8 cellular contexts compared by ENCODE assay signal in the genomic region with DNA sequence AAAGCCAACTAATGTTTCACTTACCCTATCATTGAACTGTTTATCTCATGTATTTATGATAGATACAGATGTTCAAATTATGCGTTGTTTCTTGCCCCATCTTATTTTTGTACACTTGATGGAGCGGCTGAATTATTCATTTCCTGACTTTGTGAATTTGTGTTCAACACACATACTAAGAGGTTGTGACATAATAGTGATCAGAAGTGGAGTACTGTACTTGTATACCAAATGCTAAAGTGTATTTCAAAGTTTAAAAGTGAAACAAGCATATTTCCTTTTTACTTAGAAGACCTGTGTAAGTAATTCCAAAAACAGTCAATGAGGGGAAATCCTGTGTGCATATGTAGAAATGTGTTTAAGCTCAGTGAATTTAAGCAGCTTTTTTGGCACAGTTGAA. TPM values are rescaled to one million over a fixed set of nuclear protein-coding genes. Genes with fewer than 3 reads are reported as not detected.
DNase-seq lines count a peak whose midpoint lies in the region; ATAC-seq and TF ChIP-seq lines count a peak whose summit lies in the region.

No MANE protein-coding gene starts in this region.

- peak overlapping the region; percentile 100 for H3K27ac Mint-ChIP-seq in activated naive CD4-positive, alpha-beta T cell treated with anti-CD3 and anti-CD28 coated beads for 36 hours

- no peaks in the 10 kb centered on the region for H3K9me3 Mint-ChIP-seq in activated naive CD4-positive, alpha-beta T cell treated with anti-CD3 and anti-CD28 coated beads for 36 hours

- intact Hi-C loops in activated naive CD4-positive, alpha-beta T cell treated with anti-CD3 and anti-CD28 coated beads for 36 hours (cut with micrococcal nuclease), result loop anchor here (1.0 to 5.0 kb wide), 8 partner anchors 10 to 334 kb away; no protein-coding TSS in a partner anchor
- intact Hi-C loops in lower leg skin (cut with DNase I; ENCODE audit: low total_unique reads), result loop anchor here (10.0 kb wide), 1 partner anchor 344 kb away; no protein-coding TSS in a partner anchor

- TF ChIP-seq EP300 in tibial nerve (IDR thresholded peaks at IDR 0.05), result no peak

- in situ Hi-C loops in astrocyte of the cerebellum (cut with HindIII; ENCODE audit: low sequenced_read_pairs), result no loop called here

- no peaks in the 10 kb centered on the region for H3K27me3 Mint-ChIP-seq in activated naive CD4-positive, alpha-beta T cell treated with anti-CD3 and anti-CD28 coated beads for 36 hours (ENCODE audit: low read depth)

- CTCF ChIA-PET in activated naive CD4-positive, alpha-beta T cell treated with anti-CD3 and anti-CD28 coated beads for 36 hours (lab: Charles Lee), result interaction anchor here (0.7 to 2.1 kb wide), 9 partner anchors 15 to 378 kb away, joined by 3 to 14 read pairs (median 4); no protein-coding TSS in a partner anchor

- no peak for ATAC-seq in HG02885 (IDR thresholded peaks at IDR 0.05; ENCODE audit: poor library complexity, unreplicated experiment)

- peaks cover 61% of the 10 kb centered on the region for H3K36me3 Mint-ChIP-seq in activated naive CD4-positive, alpha-beta T cell treated with anti-CD3 and anti-CD28 coated beads for 36 hours (ENCODE audit: low read depth)

- TF ChIP-seq POLR2A in lower leg skin (IDR thresholded peaks at IDR 0.05) (no peak), tibial nerve (IDR thresholded peaks at IDR 0.05) (no peak)

- peaks cover 55% of the 10 kb centered on the region for H3K4me1 Mint-ChIP-seq in activated naive CD4-positive, alpha-beta T cell treated with anti-CD3 and anti-CD28 coated beads for 36 hours (ENCODE audit: low read depth)

- WGBS in lower leg skin, 2 donors, result 3 to 6% methylated on average over 2 of the region's 2 CpGs
- WGBS in tibial nerve, 2 donors, result 22 to 35% methylated on average over 2 of the region's 2 CpGs

- peak overlapping the region; percentile 96 for H3K4me3 ChIP-seq in astrocyte of the cerebellum (ENCODE audit: low read depth, low read length)
- H3K4me3 ChIP-seq in lower leg skin (ENCODE audit: low read depth, poor library complexity, severe bottlenecking), result peak overlapping the region; percentile 98
- H3K4me3 ChIP-seq in tibial nerve, result peak overlapping the region; percentile 79 to 100 (median 90)

- H3K27ac ChIP-seq in tibial nerve, result peak overlapping the region; percentile 92 to 100 (median 99)

- no peak for DNase-seq in activated naive CD4-positive, alpha-beta T cell treated with anti-CD3 and anti-CD28 coated beads for 36 hours
- no peak for DNase-seq in activated naive CD4-positive, alpha-beta T cell treated with anti-CD3 and anti-CD28 coated beads, Interleukin-2, amount 50 U/mL, for 16 hours
- DNase-seq in astrocyte of the cerebellum (ENCODE audit: low read depth) (no peak), lower leg skin (ENCODE audit: low spot score in 2 of 2) (no peak), tibial nerve (ENCODE audit: low spot score in 2 of 2) (no peak), anterior cingulate cortex (lab: John Stamatoyannopoulos, UW) (no peak), NCI-H2081 treated with DMSO at 0.1 percent for 48 hours (lab: John Stamatoyannopoulos, UW) (no peak)

- TF ChIP-seq CTCF in astrocyte of the cerebellum (IDR thresholded peaks at IDR 0.05; ENCODE audit: low read depth, low read length, missing control alignments), result no peak
- no peak for TF ChIP-seq CTCF in lower leg skin (IDR thresholded peaks at IDR 0.05)
- no peak for TF ChIP-seq CTCF in tibial nerve (IDR thresholded peaks at IDR 0.05)

- peak overlapping the region; percentile 98 for H3K4me3 Mint-ChIP-seq in activated naive CD4-positive, alpha-beta T cell treated with anti-CD3 and anti-CD28 coated beads for 36 hours

- no peaks in the 10 kb centered on the region for H3K9me3 ChIP-seq in tibial nerve

- peaks cover 0 to 50% (median 6%) of the 10 kb centered on the region in 4 donors for H3K4me1 ChIP-seq in tibial nerve

- peaks cover 10 to 42% (median 21%) of the 10 kb centered on the region in 3 donors for H3K36me3 ChIP-seq in tibial nerve

- no peaks in the 10 kb centered on the region for H3K27me3 ChIP-seq in tibial nerve

RNA-seq across cellular contexts. Expression of a gene that starts 1.8 kb away (rescaled TPM):
- 10 to 100 TPM; 79.3 to 85.0 TPM for total RNA-seq in activated naive CD4-positive, alpha-beta T cell treated with anti-CD3 and anti-CD28 coated beads for 36 hours
- total RNA-seq in lower leg skin (100 to 1,000 TPM; 155 to 440 (median 310) TPM), tibial nerve (100 to 1,000 TPM in 1 of 4 donors, 10 to 100 TPM in 3; 81.3 to 161 (median 95.1) TPM)
